ENCODE assay signal across 8 cellular contexts in the genomic region with DNA sequence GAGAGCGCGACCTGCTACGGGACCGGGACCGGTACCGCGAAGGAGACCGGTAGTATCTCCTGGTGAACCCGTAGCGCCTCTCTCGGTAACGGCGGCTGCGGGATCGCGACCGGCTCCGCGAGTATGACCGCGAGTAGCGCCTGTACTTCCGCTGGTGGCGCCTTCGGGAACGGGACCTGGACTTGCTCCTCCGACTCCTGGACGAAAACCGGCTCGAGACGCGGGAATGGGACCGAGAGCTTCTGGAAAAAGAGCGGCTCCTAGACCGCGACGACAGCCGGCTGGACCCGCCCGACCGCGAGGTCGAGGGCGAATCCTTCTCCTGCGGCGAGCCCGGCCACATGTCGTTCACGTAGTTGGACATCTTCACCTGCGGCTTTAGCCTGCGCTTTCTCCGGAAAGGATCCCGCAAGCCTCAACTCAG. TPM values are rescaled to one million over a fixed set of nuclear protein-coding genes. Genes with fewer than 3 reads are reported as not detected.
A peak's percentile ranks its signal among the peaks of the same experiment; 100 is the strongest.
DNase-seq lines count a peak whose midpoint lies in the region; ATAC-seq, FAIRE-seq and TF ChIP-seq lines count a peak whose summit lies in the region.

No MANE protein-coding gene starts in this region.

- H3K9ac ChIP-seq in astrocyte (ENCODE audit: low read length), result peak overlapping the region; percentile 100

- peak overlapping the region; percentile 99 for H3K4me3 Mint-ChIP-seq in astrocyte (ENCODE audit: unreplicated experiment)
- peak overlapping the region; percentile 90 to 97 for H3K4me3 Mint-ChIP-seq in stimulated activated naive B cell treated with anti-CD40 and anti-IgM and Interleukin-4, amounts not matched to agents 10 μg/mL and 1 μg/mL and 100 μg/mL, for 72 hours

- H3K27me3 Mint-ChIP-seq in astrocyte (ENCODE audit: low read depth, unreplicated experiment), result no peaks in the 10 kb centered on the region
- H3K27me3 Mint-ChIP-seq in stimulated activated naive B cell treated with anti-CD40 and anti-IgM and Interleukin-4, amounts not matched to agents 10 μg/mL and 1 μg/mL and 100 μg/mL, for 72 hours, result no peaks in the 10 kb centered on the region

- H3K4me1 Mint-ChIP-seq in astrocyte (ENCODE audit: low read depth, unreplicated experiment), result peaks cover 19% of the 10 kb centered on the region
- H3K4me1 Mint-ChIP-seq in stimulated activated naive B cell treated with anti-CD40 and anti-IgM and Interleukin-4, amounts not matched to agents 10 μg/mL and 1 μg/mL and 100 μg/mL, for 72 hours, result peaks cover 24 to 56% of the 10 kb centered on the region in 2 donors

- DNase-seq in BE2C (peak; percentile 22), NB4 (ENCODE audit: low read depth) (no peak), astrocyte (ENCODE audit: low read depth) (no peak), kidney epithelial cell (ENCODE audit: low read depth) (no peak)
- no peak for DNase-seq in stimulated activated naive B cell treated with anti-CD40 and anti-IgM and Interleukin-4, amounts not matched to agents 10 μg/mL and 1 μg/mL and 100 μg/mL, for 72 hours

- no peak for TF ChIP-seq POLR2A in NB4 (IDR thresholded peaks at IDR 0.05; ENCODE audit: extremely low read depth, insufficient read length)

- H3K79me2 ChIP-seq in astrocyte (ENCODE audit: insufficient read depth, low read length), result peaks cover 54% of the 10 kb centered on the region

- H3K36me3 ChIP-seq in BE2C, result peaks cover 23% of the 10 kb centered on the region
- peaks cover 33% of the 10 kb centered on the region for H3K36me3 ChIP-seq in astrocyte (ENCODE audit: insufficient read depth, low read length)
- peaks cover 2% of the 10 kb centered on the region for H3K36me3 ChIP-seq in kidney epithelial cell (ENCODE audit: control insufficient read depth, insufficient read depth, low read length)

- H3K4me3 ChIP-seq in BE2C (ENCODE audit: low read depth, low read length) (peak overlapping the region; percentile 91), NB4 (ENCODE audit: low read depth, low read length) (peak overlapping the region; percentile 95), astrocyte (ENCODE audit: insufficient read depth, low read depth, low read length) (peak overlapping the region; percentile 100), kidney epithelial cell (ENCODE audit: low read depth, low read length) (peak overlapping the region; percentile 93)

- TF ChIP-seq CTCF in BE2C (IDR thresholded peaks at IDR 0.05; ENCODE audit: low read depth, low read length) (no peak), NB4 (IDR thresholded peaks at IDR 0.05; ENCODE audit: low read depth, low read length) (no peak), astrocyte (IDR thresholded peaks at IDR 0.05; ENCODE audit: insufficient read depth, low read depth, low read length) (no peak), kidney epithelial cell (IDR thresholded peaks at IDR 0.05; ENCODE audit: insufficient read depth, low read length, poor library complexity, severe bottlenecking) (no peak)

- ATAC-seq in GM21360 (IDR thresholded peaks at IDR 0.05; ENCODE audit: unreplicated experiment) (peak; percentile 11), GM19397 (IDR thresholded peaks at IDR 0.05; ENCODE audit: unreplicated experiment) (no peak), GM21367 (IDR thresholded peaks at IDR 0.05; ENCODE audit: unreplicated experiment) (no peak)
- ATAC-seq in stimulated activated naive B cell treated with anti-CD40 and anti-IgM and Interleukin-4, amounts not matched to agents 10 μg/mL and 1 μg/mL and 100 μg/mL, for 72 hours (replicated peaks), result peak in 1 of 2 donors; percentile 3

- peak overlapping the region; percentile 48 for H2AFZ ChIP-seq in astrocyte (ENCODE audit: low read depth, low read length)

- H4K20me1 ChIP-seq in astrocyte (ENCODE audit: insufficient read depth, low read length), result peaks cover 50% of the 10 kb centered on the region

- H3K4me2 ChIP-seq in astrocyte (ENCODE audit: low read length), result peak overlapping the region; percentile 99

- peaks cover 23% of the 10 kb centered on the region for H3K36me3 Mint-ChIP-seq in astrocyte (ENCODE audit: low read depth, unreplicated experiment)
- peaks cover 36 to 44% of the 10 kb centered on the region in 2 donors for H3K36me3 Mint-ChIP-seq in stimulated activated naive B cell treated with anti-CD40 and anti-IgM and Interleukin-4, amounts not matched to agents 10 μg/mL and 1 μg/mL and 100 μg/mL, for 72 hours

- H3K27ac Mint-ChIP-seq in astrocyte (ENCODE audit: unreplicated experiment), result peak overlapping the region; percentile 96
- H3K27ac Mint-ChIP-seq in stimulated activated naive B cell treated with anti-CD40 and anti-IgM and Interleukin-4, amounts not matched to agents 10 μg/mL and 1 μg/mL and 100 μg/mL, for 72 hours, result peak overlapping the region; percentile 100

- no peaks in the 10 kb centered on the region for H3K9me3 Mint-ChIP-seq in astrocyte (ENCODE audit: unreplicated experiment)
- no peaks in the 10 kb centered on the region for H3K9me3 Mint-ChIP-seq in stimulated activated naive B cell treated with anti-CD40 and anti-IgM and Interleukin-4, amounts not matched to agents 10 μg/mL and 1 μg/mL and 100 μg/mL, for 72 hours

- peak overlapping the region; percentile 98 for H3K27ac ChIP-seq in astrocyte (ENCODE audit: low read depth, low read length)

- H3K9me3 ChIP-seq in BE2C (no peaks in the 10 kb centered on the region), astrocyte (ENCODE audit: insufficient read depth, low read depth, low read length) (no peaks in the 10 kb centered on the region)

- H3K27me3 ChIP-seq in BE2C (no peaks in the 10 kb centered on the region), astrocyte (ENCODE audit: insufficient read depth, low read length) (no peaks in the 10 kb centered on the region), kidney epithelial cell (ENCODE audit: control insufficient read depth, insufficient read depth, low read length) (no peaks in the 10 kb centered on the region)

- FAIRE-seq in astrocyte (lab: Jason Lieb, UNC), result no peak

- H3K4me1 ChIP-seq in BE2C (no peaks in the 10 kb centered on the region), astrocyte (ENCODE audit: insufficient read depth, low read length) (peaks cover 16% of the 10 kb centered on the region)

RNA-seq across cellular contexts. Expression of a gene that starts 0.6 kb away (rescaled TPM):
- polyA plus RNA-seq in BE2C (2012; ENCODE audit: insufficient read depth, insufficient read length, low read depth), result 25.6 TPM
- total RNA-seq in astrocyte, result 78.0 and 88.3 TPM in 2 replicates
- 48.6 and 55.0 TPM in 2 replicates for total RNA-seq in kidney epithelial cell

RNA-seq across cellular contexts. Expression of a gene that starts 14.3 kb away (rescaled TPM):
- polyA plus RNA-seq in BE2C (2012; ENCODE audit: insufficient read depth, insufficient read length, low read depth), result 65.7 TPM
- total RNA-seq in astrocyte, result 28.5 and 29.1 TPM in 2 replicates
- 63.3 and 80.7 TPM in 2 replicates for total RNA-seq in kidney epithelial cell

RNA-seq across cellular contexts. Expression of a gene that starts 25.7 kb away (rescaled TPM):
- polyA plus RNA-seq in BE2C (2012; ENCODE audit: insufficient read depth, insufficient read length, low read depth), result 0.17 TPM
- total RNA-seq in astrocyte (not detected in 2 replicates), kidney epithelial cell (not detected in 2 replicates)
